Comparison of ENCODE assay signal across 8 cellular contexts in genomic region chrX:120790118-120790517, GRCh38.
DNase-seq lines count a peak whose midpoint lies in the region; ATAC-seq and TF ChIP-seq lines count a peak whose summit lies in the region.

No MANE protein-coding gene starts in this region.

- BruUV-seq in PC-3 (replicated peaks; lab: Mats Ljungman, UMichigan): no TSS peak

- H3K27me3 ChIP-seq in KMS-11 (ENCODE audit: insufficient read depth, low read depth): no peaks in the 10 kb centered on the region
- H3K27me3 ChIP-seq in PC-3 (ENCODE audit: low read length): no peaks in the 10 kb centered on the region

- in situ Hi-C loops in astrocyte of the spinal cord (cut with HindIII; ENCODE audit: low sequenced_read_pairs): no loop called here

- intact Hi-C loops in PC-3 (cut with micrococcal nuclease): loop anchor here (2.0 kb wide), 1 partner anchor 789 kb away; no protein-coding TSS in a partner anchor

- no peaks in the 10 kb centered on the region for H4K20me1 ChIP-seq in KMS-11 (ENCODE audit: insufficient read depth)
- H4K20me1 ChIP-seq in PC-3 (ENCODE audit: low read length): no peaks in the 10 kb centered on the region

- H3K9ac ChIP-seq in KMS-11: no peak overlapping the region; the same call in 1 of the 2 replicates
- H3K9ac ChIP-seq in PC-3 (ENCODE audit: low read length): no peak overlapping the region

- H3F3A ChIP-seq in PC-3 (ENCODE audit: low read length, unreplicated experiment): no peaks in the 10 kb centered on the region

- H3K4me3 ChIP-seq in KMS-11 (IDR thresholded peaks at IDR 0.05; ENCODE audit: insufficient read depth, low read depth, low read length) (no peak overlapping the region), PC-3 (ENCODE audit: low read length) (no peak overlapping the region), astrocyte of the spinal cord (ENCODE audit: low read depth, low read length) (no peak overlapping the region)

- H3K27ac ChIP-seq in KMS-11 (no peak overlapping the region; the same call in 1 of the 2 replicates), PC-3 (ENCODE audit: low read length) (no peak overlapping the region)

- DNase-seq in activated CD4-positive, alpha-beta T cell treated with anti-CD3 and anti-CD28 coated beads for 4 hours: peak; percentile 5 to 31
- no peak for DNase-seq in activated CD4-positive, alpha-beta T cell treated with anti-CD3 and anti-CD28 coated beads for 1 hour
- peak; percentile 86 for DNase-seq in PC-3
- peak; percentile 81 for DNase-seq in astrocyte of the spinal cord (ENCODE audit: low read depth, low spot score)
- peak; percentile 68 for DNase-seq in iPS-NIHi7 (ENCODE audit: extremely low spot score)
- peak; percentile 87 for DNase-seq in superior temporal gyrus (ENCODE audit: extremely low spot score)

- POLR2A ChIA-PET in PC-3 (lab: Charles Lee; ENCODE audit: unreplicated experiment): no interaction called here

- TF ChIP-seq CTCF in KMS-11 (conservative IDR thresholded peaks at IDR 0.05; ENCODE audit: low read depth, low read length) (peak; percentile 68), PC-3 (conservative IDR thresholded peaks at IDR 0.05; ENCODE audit: low read depth, low read length) (peak; percentile 74), astrocyte of the spinal cord (IDR thresholded peaks at IDR 0.05; ENCODE audit: low read depth, low read length) (peak; percentile 74)

- H3K79me2 ChIP-seq in KMS-11 (ENCODE audit: insufficient read depth, low read depth): no peaks in the 10 kb centered on the region
- no peaks in the 10 kb centered on the region for H3K79me2 ChIP-seq in PC-3 (ENCODE audit: low read length)

- H3K4me1 ChIP-seq in KMS-11 (ENCODE audit: low read depth, poor library complexity, severe bottlenecking): peaks cover 7% of the 10 kb centered on the region
- peaks cover 17% of the 10 kb centered on the region for H3K4me1 ChIP-seq in PC-3 (ENCODE audit: insufficient read depth, low read length)

- H2AFZ ChIP-seq in KMS-11 (ENCODE audit: low read depth): peak overlapping the region; percentile 64
- H2AFZ ChIP-seq in PC-3 (ENCODE audit: low read length): peak overlapping the region; percentile 59

- no peaks in the 10 kb centered on the region for H3K9me2 ChIP-seq in PC-3 (replicated peaks; ENCODE audit: low read length)

- H3K9me3 ChIP-seq in PC-3 (ENCODE audit: low read length): no peaks in the 10 kb centered on the region

- CTCF ChIA-PET in PC-3 (lab: Charles Lee): interaction anchor here (0.7 to 1.1 kb wide), 3 partner anchors 67 to 714 kb away, joined by 3 read pairs; no protein-coding TSS in a partner anchor

- ATAC-seq in GM21447 (IDR thresholded peaks at IDR 0.05; ENCODE audit: unreplicated experiment) (peak; percentile 66), PC-3 (0 out of 2 replicates have a peak, but pooled peaks have one; percentile 29)

- H3K4me2 ChIP-seq in KMS-11: peak overlapping the region; percentile 41; the same call in 1 of the 2 replicates
- H3K4me2 ChIP-seq in PC-3 (ENCODE audit: low read length): peak overlapping the region; percentile 41; the same call in 1 of the 2 replicates

- H3K36me3 ChIP-seq in KMS-11 (ENCODE audit: insufficient read depth) (no peaks in the 10 kb centered on the region), PC-3 (ENCODE audit: low read depth, low read length) (no peaks in the 10 kb centered on the region)
